1 cellular context compared by ENCODE assay signal in genomic region chr10:22325272-22325947, GRCh38.
TF ChIP-seq lines count a peak whose summit lies in the region.

No MANE protein-coding gene starts in this region.

TF ChIP-seq in K562, 482 proteins besides CTCF, POLR2A, EP300 and RAD21 (continued from another document):
- no peak for TF ChIP-seq ZNF239 (CRISPR knock-in tag; IDR thresholded peaks at IDR 0.05)
- TF ChIP-seq HMGN3 (IDR thresholded peaks at IDR 0.05; ENCODE audit: borderline replicate concordance, extremely low read depth, insufficient read length, low read depth, low read length): peak; percentile 64
- peak; percentile 80 for TF ChIP-seq RBBP5 (IDR thresholded peaks at IDR 0.05; ENCODE audit: borderline replicate concordance, insufficient read depth, low read length, poor library complexity, severe bottlenecking)
